In the genomic region with DNA sequence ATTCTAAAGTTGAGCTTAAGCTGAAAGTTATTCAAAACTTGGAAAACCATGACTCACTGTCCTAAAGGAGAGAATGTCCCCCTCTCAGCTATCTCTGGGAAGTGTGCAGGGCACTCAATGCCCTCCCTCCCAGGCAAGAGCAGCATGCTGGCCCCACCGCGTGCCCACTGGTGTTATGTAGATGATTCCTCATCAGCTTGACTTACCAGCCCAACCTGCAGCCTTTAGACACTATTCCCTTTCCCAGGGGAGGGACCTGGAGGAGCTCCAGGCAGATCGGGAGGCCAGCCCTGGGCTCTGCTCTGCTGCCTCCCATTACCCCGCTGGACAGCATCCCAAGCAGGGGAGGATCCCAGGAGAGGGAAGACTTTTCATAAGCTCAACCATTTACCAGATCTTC, we compare ENCODE assay signal across 13 cellular contexts.
"Had no signal": no experiment of that assay in that cellular context is flagged by ENCODE, and none has a peak within 500 bp of the region (broad histone marks: within the 10 kb centered on the region; RNA-seq: fewer than 3 reads in every experiment).

No MANE protein-coding gene starts in this region.

- ATAC-seq: activated CD4-positive, alpha-beta T cell treated with anti-CD3 and anti-CD28 coated beads for 36 hours; lower lobe of right lung; stimulated activated naive CD8-positive, alpha-beta T cell treated with anti-CD3 and anti-CD28 coated beads, Interleukin-15, amount 100 ng/mL, for 72 hours had no signal

- H3K36me3 Mint-ChIP-seq: natural killer cell treated with Interleukin-12 subunit alpha and Interleukin-12 subunit beta and Interleukin-15 and Interleukin-18, amount 100 ng/mL, for 72 hours had no signal

- H3K27me3 Mint-ChIP-seq: natural killer cell treated with Interleukin-12 subunit alpha and Interleukin-12 subunit beta and Interleukin-15 and Interleukin-18, amount 100 ng/mL, for 72 hours had no signal

- H3K4me3 ChIP-seq: lower lobe of right lung, SK-N-MC, thoracic aorta had no signal

- H3K4me1 Mint-ChIP-seq: activated CD4-positive, alpha-beta memory T cell treated with anti-CD3 and anti-CD28 coated beads, Interleukin-2, amount 10 ng/mL, durations not matched to agents 7 days and 5 days; activated CD4-positive, alpha-beta T cell treated with anti-CD3 and anti-CD28 coated beads for 36 hours; stimulated activated naive CD8-positive, alpha-beta T cell treated with anti-CD3 and anti-CD28 coated beads, Interleukin-15, amount 100 ng/mL, for 72 hours had no signal

- H3K27ac ChIP-seq: lower lobe of right lung, SK-N-MC, thoracic aorta, VCaP had no signal

- H3K9me3 ChIP-seq: lower lobe of right lung, thoracic aorta had no signal

- H3K9me3 Mint-ChIP-seq: activated CD4-positive, alpha-beta memory T cell treated with anti-CD3 and anti-CD28 coated beads, Interleukin-2, amount 10 ng/mL, durations not matched to agents 7 days and 5 days; natural killer cell treated with Interleukin-12 subunit alpha and Interleukin-12 subunit beta and Interleukin-15 and Interleukin-18, amount 100 ng/mL, for 72 hours; stimulated activated naive CD8-positive, alpha-beta T cell treated with anti-CD3 and anti-CD28 coated beads, Interleukin-15, amount 100 ng/mL, for 72 hours had no signal

- H3K4me3 Mint-ChIP-seq: activated CD4-positive, alpha-beta memory T cell treated with anti-CD3 and anti-CD28 coated beads, Interleukin-2, amount 10 ng/mL, durations not matched to agents 7 days and 5 days; activated CD4-positive, alpha-beta T cell treated with anti-CD3 and anti-CD28 coated beads for 36 hours; natural killer cell treated with Interleukin-12 subunit alpha and Interleukin-12 subunit beta and Interleukin-15 and Interleukin-18, amount 100 ng/mL, for 72 hours; stimulated activated naive CD8-positive, alpha-beta T cell treated with anti-CD3 and anti-CD28 coated beads, Interleukin-15, amount 100 ng/mL, for 72 hours had no signal

- H3K27ac Mint-ChIP-seq: activated CD4-positive, alpha-beta memory T cell treated with anti-CD3 and anti-CD28 coated beads, Interleukin-2, amount 10 ng/mL, durations not matched to agents 7 days and 5 days; activated CD4-positive, alpha-beta T cell treated with anti-CD3 and anti-CD28 coated beads for 36 hours; natural killer cell treated with Interleukin-12 subunit alpha and Interleukin-12 subunit beta and Interleukin-15 and Interleukin-18, amount 100 ng/mL, for 72 hours had no signal

- H3K36me3 ChIP-seq: lower lobe of right lung, thoracic aorta had no signal

- DNase-seq: activated CD4-positive, alpha-beta memory T cell treated with anti-CD3 and anti-CD28 coated beads, Interleukin-2, amount 10 ng/mL, durations not matched to agents 7 days and 5 days; activated CD4-positive, alpha-beta T cell treated with anti-CD3 and anti-CD28 coated beads for 36 hours; activated gamma-delta T cell treated with Interleukin-2 at 50 U/mL for 16 hours; activated T-cell treated with anti-CD3 and anti-CD28 coated beads, Interleukin-2, amount 50 U/mL, for 48 hours; lower lobe of right lung; occipital lobe; stimulated activated CD4-positive, alpha-beta T cell treated with anti-CD3 and anti-CD28 coated beads, Interleukin-4, amount 100 ng/mL, for 4 hours; stimulated activated naive CD8-positive, alpha-beta T cell treated with anti-CD3 and anti-CD28 coated beads, Interleukin-15, amount 100 ng/mL, for 72 hours; T-helper 1 cell had no signal

- H3K4me1 ChIP-seq: lower lobe of right lung had no signal
